Comparison of ENCODE assay signal across 33 cellular contexts in the genomic region with DNA sequence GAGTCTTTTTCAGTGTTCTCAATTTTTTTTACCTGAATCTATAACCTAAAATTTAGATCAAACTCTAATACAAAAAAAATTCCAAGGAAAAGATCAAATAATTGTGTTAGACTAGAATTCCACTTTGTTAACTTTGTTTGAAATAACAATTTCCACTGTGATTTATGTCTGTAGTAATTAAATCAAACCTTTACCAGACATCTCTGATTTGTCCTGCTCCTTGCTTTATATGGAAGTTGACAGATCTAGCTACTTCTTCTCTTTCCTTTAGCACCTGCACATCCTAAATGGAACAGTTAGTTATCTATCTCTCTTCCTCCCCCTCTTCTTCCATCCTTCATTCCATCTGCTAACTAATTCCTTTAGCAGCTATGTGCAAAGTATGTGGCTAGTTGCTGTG.
A peak's percentile ranks its signal among the peaks of the same experiment; 100 is the strongest.
DNase-seq lines count a peak whose midpoint lies in the region; ATAC-seq and TF ChIP-seq lines count a peak whose summit lies in the region.
"Had no signal": no experiment of that assay in that cellular context is flagged by ENCODE, and none has a peak within 500 bp of the region (broad histone marks: within the 10 kb centered on the region; RNA-seq: fewer than 3 reads in every experiment).

No MANE protein-coding gene starts in this region.

- no peak for TF ChIP-seq EP300 in SK-N-SH (IDR thresholded peaks at IDR 0.05; ENCODE audit: borderline replicate concordance in 1 of 2, low read depth in 1 of 2, low read length in 1 of 2)

- no peak for TF ChIP-seq CTCF in SK-N-SH (IDR thresholded peaks at IDR 0.05)
- no peak for TF ChIP-seq CTCF in cardiac muscle cell (IDR thresholded peaks at IDR 0.05; ENCODE audit: low read depth, low read length)
- no peak for TF ChIP-seq CTCF in psoas muscle (IDR thresholded peaks at IDR 0.05)

- H3K9me2 ChIP-seq in SK-N-SH: no peaks in the 10 kb centered on the region

- intact Hi-C loops in Right ventricle myocardium inferior (cut with DNase I) (no loop called here), psoas muscle (cut with DNase I) (no loop called here)

- no peaks in the 10 kb centered on the region for H3K27me3 ChIP-seq in SK-N-SH (ENCODE audit: insufficient read depth)
- no peaks in the 10 kb centered on the region for H3K27me3 ChIP-seq in cardiac muscle cell
- no peaks in the 10 kb centered on the region for H3K27me3 ChIP-seq in psoas muscle (ENCODE audit: insufficient read depth in 3 of 3, low read length in 2 of 3)
- H3K27me3 ChIP-seq: BE2C; BLaER1; BLaER1 treated with 17β-estradiol and CSF1 and Interleukin-3, amounts not matched to agents 10 nM and 100 nM had no signal

- no peaks in the 10 kb centered on the region for H3K9me3 ChIP-seq in SK-N-SH
- no peaks in the 10 kb centered on the region for H3K9me3 ChIP-seq in cardiac muscle cell (ENCODE audit: low read depth)
- no peaks in the 10 kb centered on the region for H3K9me3 ChIP-seq in psoas muscle
- H3K9me3 ChIP-seq: A549, BE2C, Caco-2 had no signal

- no peaks in the 10 kb centered on the region for H3K79me2 ChIP-seq in SK-N-SH (ENCODE audit: insufficient read depth)

- TF ChIP-seq RAD21 in SK-N-SH (IDR thresholded peaks at IDR 0.05; ENCODE audit: low read length): no peak

- no peaks in the 10 kb centered on the region for H4K20me1 ChIP-seq in SK-N-SH (ENCODE audit: insufficient read depth)
- H4K20me1 ChIP-seq: BLaER1; BLaER1 treated with 17β-estradiol and CSF1 and Interleukin-3, amounts not matched to agents 10 nM and 100 nM had no signal

- no peak overlapping the region for H2AFZ ChIP-seq in SK-N-SH (ENCODE audit: low read depth)

- H3K27ac ChIP-seq in SK-N-SH (ENCODE audit: low read depth in 2 of 2, low read length in 1 of 2) (no peak overlapping the region), cardiac muscle cell (peak overlapping the region; percentile 72), psoas muscle (peak overlapping the region; percentile 48)
- H3K27ac ChIP-seq: 22Rv1; BLaER1; BLaER1 treated with 17β-estradiol and CSF1 and Interleukin-3, amounts not matched to agents 10 nM and 100 nM; C4-2B had no signal

- no peaks in the 10 kb centered on the region for H3F3A ChIP-seq in SK-N-SH (replicated peaks; ENCODE audit: insufficient read depth)

- H3K4me2 ChIP-seq in SK-N-SH: no peak overlapping the region
- H3K4me2 ChIP-seq: A549; BLaER1; BLaER1 treated with 17β-estradiol and CSF1 and Interleukin-3, amounts not matched to agents 10 nM and 100 nM had no signal

- CTCF ChIA-PET in SK-N-SH (lab: Yijun Ruan, JAX): interaction anchor here (1.1 kb wide), 1 partner anchor 143 kb away, joined by 3 read pairs; no protein-coding TSS in a partner anchor
- CTCF ChIA-PET in HEK293T (lab: Yijun Ruan, JAX): no interaction called here

- H3K4me3 ChIP-seq in SK-N-SH (ENCODE audit: low read depth in 2 of 2, low read length in 1 of 2) (no peak overlapping the region), cardiac muscle cell (no peak overlapping the region), psoas muscle (no peak overlapping the region)
- H3K4me3 ChIP-seq: A549; BLaER1; BLaER1 treated with 17β-estradiol and CSF1 and Interleukin-3, amounts not matched to agents 10 nM and 100 nM had no signal

- H3K4me1 ChIP-seq in SK-N-SH (ENCODE audit: control insufficient read depth in 1 of 2, insufficient read depth in 2 of 2, low read depth in 1 of 2, low read length in 1 of 2) (peaks cover 11% of the 10 kb centered on the region in 2 experiments; a peak in 3 of 4 replicates), cardiac muscle cell (ENCODE audit: low read depth) (peaks cover 28% of the 10 kb centered on the region), psoas muscle (peaks cover 42% of the 10 kb centered on the region)
- H3K4me1 ChIP-seq: BLaER1, Caco-2 had no signal

- DNase-seq in SK-N-SH (no peak), cardiac muscle cell (ENCODE audit: low read depth in 1 of 2, low spot score in 1 of 2) (no peak), Right ventricle myocardium inferior (ENCODE audit: missing footprints) (no peak), SK-N-DZ (ENCODE audit: low spot score) (peak; percentile 69), psoas muscle (no peak), HEK293T (ENCODE audit: extremely low spot score) (no peak), HCEC 1CT (no peak)
- DNase-seq: 8988T; ACHN; AML-193; BE2C; C1 segment of cervical spinal cord; Caco-2; Calu3; CD4-positive, alpha-beta memory T cell; CD4-positive, alpha-beta T cell; CD4-positive, CD25-positive, alpha-beta regulatory T cell; CD8-positive, alpha-beta memory T cell; CD8-positive, alpha-beta T cell; COR-L47; DMS 273 treated with DMSO at 0.1 percent for 48 hours; DMS153; DMS53; DMS79; DMS79 treated with DMSO at 0.1 percent for 48 hours; DND-41; EL had no signal

- POLR2A ChIA-PET in SK-N-SH (lab: Yijun Ruan, JAX): no interaction called here
- POLR2A ChIA-PET in HEK293T (lab: Yijun Ruan, JAX): no interaction called here

- no peak overlapping the region for H3K9ac ChIP-seq in SK-N-SH
- H3K9ac ChIP-seq: BLaER1; BLaER1 treated with 17β-estradiol and CSF1 and Interleukin-3, amounts not matched to agents 10 nM and 100 nM had no signal

- ATAC-seq in SK-N-SH treated with all-trans-retinoic acid at 6 μM for 48 hours (no peak), Right ventricle myocardium inferior (no peak), psoas muscle (no peak)
- ATAC-seq: A549; CD8-positive, alpha-beta T cell had no signal

- no peaks in the 10 kb centered on the region for H3K36me3 ChIP-seq in SK-N-SH (replicated peaks in 1 of 2; ENCODE audit: control insufficient read depth in 1 of 2, insufficient read depth in 2 of 2, low read length in 1 of 2)
- H3K36me3 ChIP-seq in cardiac muscle cell: no peaks in the 10 kb centered on the region
- no peaks in the 10 kb centered on the region for H3K36me3 ChIP-seq in psoas muscle (ENCODE audit: insufficient read depth in 1 of 2, low read depth in 1 of 2)
- H3K36me3 ChIP-seq: BE2C; BLaER1; BLaER1 treated with 17β-estradiol and CSF1 and Interleukin-3, amounts not matched to agents 10 nM and 100 nM had no signal

TF ChIP-seq in SK-N-SH treated with all-trans-retinoic acid at 6 μM for 48 hours, 23 proteins besides CTCF, POLR2A, EP300 and RAD21:
- TF ChIP-seq ISL1 (CRISPR knock-in tag; IDR thresholded peaks at IDR 0.05) (peak; percentile 73), ZNF8 (CRISPR knock-in tag; IDR thresholded peaks at IDR 0.05) (no peak)

TF ChIP-seq in SK-N-SH, 30 proteins besides CTCF, POLR2A, EP300 and RAD21:
- no peak for TF ChIP-seq YY1 (IDR thresholded peaks at IDR 0.05; ENCODE audit: low read depth)
- no peak for TF ChIP-seq SMC3 (IDR thresholded peaks at IDR 0.05; ENCODE audit: low read depth, low read length)
- TF ChIP-seq, protein P1, sequence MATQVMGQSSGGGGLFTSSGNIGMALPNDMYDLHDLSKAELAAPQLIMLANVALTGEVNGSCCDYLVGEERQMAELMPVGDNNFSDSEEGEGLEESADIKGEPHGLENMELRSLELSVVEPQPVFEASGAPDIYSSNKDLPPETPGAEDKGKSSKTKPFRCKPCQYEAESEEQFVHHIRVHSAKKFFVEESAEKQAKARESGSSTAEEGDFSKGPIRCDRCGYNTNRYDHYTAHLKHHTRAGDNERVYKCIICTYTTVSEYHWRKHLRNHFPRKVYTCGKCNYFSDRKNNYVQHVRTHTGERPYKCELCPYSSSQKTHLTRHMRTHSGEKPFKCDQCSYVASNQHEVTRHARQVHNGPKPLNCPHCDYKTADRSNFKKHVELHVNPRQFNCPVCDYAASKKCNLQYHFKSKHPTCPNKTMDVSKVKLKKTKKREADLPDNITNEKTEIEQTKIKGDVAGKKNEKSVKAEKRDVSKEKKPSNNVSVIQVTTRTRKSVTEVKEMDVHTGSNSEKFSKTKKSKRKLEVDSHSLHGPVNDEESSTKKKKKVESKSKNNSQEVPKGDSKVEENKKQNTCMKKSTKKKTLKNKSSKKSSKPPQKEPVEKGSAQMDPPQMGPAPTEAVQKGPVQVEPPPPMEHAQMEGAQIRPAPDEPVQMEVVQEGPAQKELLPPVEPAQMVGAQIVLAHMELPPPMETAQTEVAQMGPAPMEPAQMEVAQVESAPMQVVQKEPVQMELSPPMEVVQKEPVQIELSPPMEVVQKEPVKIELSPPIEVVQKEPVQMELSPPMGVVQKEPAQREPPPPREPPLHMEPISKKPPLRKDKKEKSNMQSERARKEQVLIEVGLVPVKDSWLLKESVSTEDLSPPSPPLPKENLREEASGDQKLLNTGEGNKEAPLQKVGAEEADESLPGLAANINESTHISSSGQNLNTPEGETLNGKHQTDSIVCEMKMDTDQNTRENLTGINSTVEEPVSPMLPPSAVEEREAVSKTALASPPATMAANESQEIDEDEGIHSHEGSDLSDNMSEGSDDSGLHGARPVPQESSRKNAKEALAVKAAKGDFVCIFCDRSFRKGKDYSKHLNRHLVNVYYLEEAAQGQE (IDR thresholded peaks at IDR 0.05; ENCODE audit: low read depth, low read length): no peak

TF ChIP-seq in HEK293T, 16 proteins besides CTCF, POLR2A, EP300 and RAD21:
- no peak for TF ChIP-seq CTBP1 (IDR thresholded peaks at IDR 0.05; ENCODE audit: borderline replicate concordance)
- TF ChIP-seq L3MBTL2 (conservative IDR thresholded peaks at IDR 0.05): no peak
- no peak for TF ChIP-seq SP1 (IDR thresholded peaks at IDR 0.05)
- TF ChIP-seq TARDBP (IDR thresholded peaks at IDR 0.05): no peak
- TF ChIP-seq NFRKB (IDR thresholded peaks at IDR 0.05): no peak
- TF ChIP-seq FOXM1 (IDR thresholded peaks at IDR 0.05; ENCODE audit: borderline replicate concordance): no peak
- no peak for TF ChIP-seq LEF1 (IDR thresholded peaks at IDR 0.05; ENCODE audit: borderline replicate concordance)
- no peak for TF ChIP-seq SUZ12 (IDR thresholded peaks at IDR 0.05)

Comparison
In these comparisons a context has a peak if more than half of its experiments do, and no peak if none do; other contexts are left out.
1. H3K27ac ChIP-seq: peak in cardiac muscle cell (single experiment) and psoas muscle (single experiment); none in SK-N-SH (0 of 2).